8 cellular contexts compared by ENCODE assay signal in genomic region chr3:66037330-66037985, GRCh38. TPM values are rescaled to one million over a fixed set of nuclear protein-coding genes. Genes with fewer than 3 reads are reported as not detected.
A peak's percentile ranks its signal among the peaks of the same experiment; 100 is the strongest.
DNase-seq lines count a peak whose midpoint lies in the region; ATAC-seq, FAIRE-seq and TF ChIP-seq lines count a peak whose summit lies in the region.

No MANE protein-coding gene starts in this region.

- no peak for ATAC-seq in HG02981 (IDR thresholded peaks at IDR 0.05; ENCODE audit: unreplicated experiment)
- no peak for ATAC-seq in GM21825 (IDR thresholded peaks at IDR 0.05; ENCODE audit: unreplicated experiment)
- ATAC-seq in activated T-cell treated with anti-CD3 and anti-CD28 coated beads, Interleukin-2, amount 50 U/mL, for 4 hours = no peak

- H3K4me1 Mint-ChIP-seq in activated T-helper 1 cell treated with anti-CD3 and anti-CD28 coated beads, Interleukin-12 subunit alpha, Interleukin-12 subunit beta, Interleukin-2, Interleukin-4 antibody, amounts not matched to agents 30 ng/mL and 10 ng/mL and 1 ng/mL, durations not matched to agents 14 hours and 24 hours and 36 hours (ENCODE audit: low read depth) = peaks cover 16% of the 10 kb centered on the region
- H3K4me1 Mint-ChIP-seq in activated T-cell treated with anti-CD3 and anti-CD28 coated beads, Interleukin-2, amount 50 U/mL, for 4 hours (ENCODE audit: low read depth) = peaks cover 9% of the 10 kb centered on the region

- H2AFZ ChIP-seq in parathyroid adenoma = peak overlapping the region; percentile 97

- H3K79me2 ChIP-seq in parathyroid adenoma = peaks cover 9% of the 10 kb centered on the region

- H3K4me3 Mint-ChIP-seq in activated T-helper 1 cell treated with anti-CD3 and anti-CD28 coated beads, Interleukin-12 subunit alpha, Interleukin-12 subunit beta, Interleukin-2, Interleukin-4 antibody, amounts not matched to agents 30 ng/mL and 10 ng/mL and 1 ng/mL, durations not matched to agents 14 hours and 24 hours and 36 hours = peak overlapping the region; percentile 94
- H3K4me3 Mint-ChIP-seq in activated T-cell treated with anti-CD3 and anti-CD28 coated beads, Interleukin-2, amount 50 U/mL, for 4 hours = no peak overlapping the region

- TF ChIP-seq CTCF in cardiac muscle cell (IDR thresholded peaks at IDR 0.05; ENCODE audit: low read depth, low read length) (peak; percentile 34), parathyroid adenoma (IDR thresholded peaks at IDR 0.05) (no peak)

- peak overlapping the region; percentile 95 for H3K27ac ChIP-seq in cardiac muscle cell
- H3K27ac ChIP-seq in parathyroid adenoma = peak overlapping the region; percentile 85

- no peak overlapping the region for H3K27ac Mint-ChIP-seq in activated T-helper 1 cell treated with anti-CD3 and anti-CD28 coated beads, Interleukin-12 subunit alpha, Interleukin-12 subunit beta, Interleukin-2, Interleukin-4 antibody, amounts not matched to agents 30 ng/mL and 10 ng/mL and 1 ng/mL, durations not matched to agents 14 hours and 24 hours and 36 hours

- H3K9me3 ChIP-seq in cardiac muscle cell (ENCODE audit: low read depth) (no peaks in the 10 kb centered on the region), parathyroid adenoma (ENCODE audit: control insufficient read depth, low read length) (no peaks in the 10 kb centered on the region)

- FAIRE-seq in H54 (lab: Jason Lieb, UNC) = no peak

- intact Hi-C loops in activated T-helper 1 cell treated with anti-CD3 and anti-CD28 coated beads, Interleukin-12 subunit alpha, Interleukin-12 subunit beta, Interleukin-2, Interleukin-4 antibody, amounts not matched to agents 30 ng/mL and 10 ng/mL and 1 ng/mL, durations not matched to agents 14 hours and 24 hours and 36 hours (cut with micrococcal nuclease) = loop anchor here (10.0 kb wide), 2 partner anchors 437 to 467 kb away; partner anchors contain the start of gene LRIG1

- H3K27me3 Mint-ChIP-seq in activated T-helper 1 cell treated with anti-CD3 and anti-CD28 coated beads, Interleukin-12 subunit alpha, Interleukin-12 subunit beta, Interleukin-2, Interleukin-4 antibody, amounts not matched to agents 30 ng/mL and 10 ng/mL and 1 ng/mL, durations not matched to agents 14 hours and 24 hours and 36 hours (ENCODE audit: insufficient read depth) = peaks cover 60% of the 10 kb centered on the region
- H3K27me3 Mint-ChIP-seq in activated T-cell treated with anti-CD3 and anti-CD28 coated beads, Interleukin-2, amount 50 U/mL, for 4 hours (ENCODE audit: low read depth) = peaks cover 64% of the 10 kb centered on the region

- peak overlapping the region; percentile 92 for H3K4me2 ChIP-seq in parathyroid adenoma (ENCODE audit: low read length)

- no peaks in the 10 kb centered on the region for H3K9me3 Mint-ChIP-seq in activated T-helper 1 cell treated with anti-CD3 and anti-CD28 coated beads, Interleukin-12 subunit alpha, Interleukin-12 subunit beta, Interleukin-2, Interleukin-4 antibody, amounts not matched to agents 30 ng/mL and 10 ng/mL and 1 ng/mL, durations not matched to agents 14 hours and 24 hours and 36 hours
- H3K9me3 Mint-ChIP-seq in activated T-cell treated with anti-CD3 and anti-CD28 coated beads, Interleukin-2, amount 50 U/mL, for 4 hours = no peaks in the 10 kb centered on the region

- H3K36me3 Mint-ChIP-seq in activated T-helper 1 cell treated with anti-CD3 and anti-CD28 coated beads, Interleukin-12 subunit alpha, Interleukin-12 subunit beta, Interleukin-2, Interleukin-4 antibody, amounts not matched to agents 30 ng/mL and 10 ng/mL and 1 ng/mL, durations not matched to agents 14 hours and 24 hours and 36 hours (ENCODE audit: low read depth) = peaks cover 2% of the 10 kb centered on the region
- H3K36me3 Mint-ChIP-seq in activated T-cell treated with anti-CD3 and anti-CD28 coated beads, Interleukin-2, amount 50 U/mL, for 4 hours (ENCODE audit: insufficient read depth) = no peaks in the 10 kb centered on the region

- H3K9ac ChIP-seq in parathyroid adenoma = peak overlapping the region; percentile 9

- peak overlapping the region; percentile 77 for H3K4me3 ChIP-seq in cardiac muscle cell
- H3K4me3 ChIP-seq in parathyroid adenoma (ENCODE audit: low read depth, low read length) = peak overlapping the region; percentile 61

- H3K36me3 ChIP-seq in cardiac muscle cell (no peaks in the 10 kb centered on the region), parathyroid adenoma (ENCODE audit: control insufficient read depth, insufficient read depth, low read length) (no peaks in the 10 kb centered on the region)

- no peak for TF ChIP-seq POLR2A in H54 (IDR thresholded peaks at IDR 0.05; ENCODE audit: low read depth, low read length)

- DNase-seq in AG08396 (ENCODE audit: low spot score) (peak; percentile 57), H54 (ENCODE audit: insufficient read length, low spot score) (peak; percentile 44), cardiac muscle cell (ENCODE audit: low read depth in 1 of 2, low spot score in 1 of 2) (peak; percentile 60 to 65)
- no peak for DNase-seq in activated T-helper 1 cell treated with anti-CD3 and anti-CD28 coated beads, Interleukin-12 subunit alpha, Interleukin-12 subunit beta, Interleukin-2, Interleukin-4 antibody, amounts not matched to agents 30 ng/mL and 10 ng/mL and 1 ng/mL, durations not matched to agents 14 hours and 24 hours and 36 hours (ENCODE audit: low spot score)
- no peak for DNase-seq in activated T-cell treated with anti-CD3 and anti-CD28 coated beads, Interleukin-2, amount 50 U/mL, for 4 hours

- H3K27me3 ChIP-seq in cardiac muscle cell (no peaks in the 10 kb centered on the region), parathyroid adenoma (ENCODE audit: control insufficient read depth, insufficient read depth, low read length) (no peaks in the 10 kb centered on the region)

- H3K4me1 ChIP-seq in cardiac muscle cell (ENCODE audit: low read depth) = peaks cover 18% of the 10 kb centered on the region
- peaks cover 4% of the 10 kb centered on the region for H3K4me1 ChIP-seq in parathyroid adenoma

RNA-seq across cellular contexts. Expression of gene MAGI1, which starts 1.3 kb away (rescaled TPM):
- total RNA-seq in activated T-helper 1 cell treated with anti-CD3 and anti-CD28 coated beads, Interleukin-12 subunit alpha, Interleukin-12 subunit beta, Interleukin-2, Interleukin-4 antibody, amounts not matched to agents 30 ng/mL and 10 ng/mL and 1 ng/mL, durations not matched to agents 14 hours and 24 hours and 36 hours = 0.69 and 0.75 TPM in 2 replicates
- total RNA-seq in cardiac muscle cell = 56.4 and 87.0 TPM in 2 replicates
- polyA plus RNA-seq in cardiac muscle cell = 33.9 and 52.3 TPM in 2 replicates
- under 1 TPM; 0.45 to 0.76 (median 0.46) TPM for total RNA-seq in activated T-cell treated with anti-CD3 and anti-CD28 coated beads, Interleukin-2, amount 50 U/mL, for 4 hours

Comparison
In these comparisons a context has a peak if more than half of its experiments do, and no peak if none do; other contexts are left out.
1. DNase-seq: peak in AG08396 (single experiment), H54 (single experiment) and cardiac muscle cell (2 of 2); none in activated T-helper 1 cell treated with anti-CD3 and anti-CD28 coated beads, Interleukin-12 subunit alpha, Interleukin-12 subunit beta, Interleukin-2, Interleukin-4 antibody, amounts not matched to agents 30 ng/mL and 10 ng/mL and 1 ng/mL, durations not matched to agents 14 hours and 24 hours and 36 hours (single experiment) and activated T-cell treated with anti-CD3 and anti-CD28 coated beads, Interleukin-2, amount 50 U/mL, for 4 hours (single experiment).
2. RNA of gene MAGI1, which starts 1.3 kb away (total RNA-seq): 56.4 to 87.0 TPM in cardiac muscle cell; 0.69 to 0.75 TPM in activated T-helper 1 cell treated with anti-CD3 and anti-CD28 coated beads, Interleukin-12 subunit alpha, Interleukin-12 subunit beta, Interleukin-2, Interleukin-4 antibody, amounts not matched to agents 30 ng/mL and 10 ng/mL and 1 ng/mL, durations not matched to agents 14 hours and 24 hours and 36 hours and 0.45 to 0.76 TPM in activated T-cell treated with anti-CD3 and anti-CD28 coated beads, Interleukin-2, amount 50 U/mL, for 4 hours; every median in the first group is over 10 times any median in the second.